In genomic region chr11:57779275-57779674, GRCh38 we compare ENCODE assay signal across 9 cellular contexts. TPM values are rescaled to one million over a fixed set of nuclear protein-coding genes. Genes with fewer than 3 reads are reported as not detected.
DNase-seq lines count a peak whose midpoint lies in the region; ATAC-seq and TF ChIP-seq lines count a peak whose summit lies in the region.
"Had no signal": no experiment of that assay in that cellular context is flagged by ENCODE, and none has a peak within 500 bp of the region (broad histone marks: within the 10 kb centered on the region; RNA-seq: fewer than 3 reads in every experiment).

No MANE protein-coding gene starts in this region.

- H3K36me3 Mint-ChIP-seq in Calu3 (ENCODE audit: insufficient read depth, unreplicated experiment) = peaks cover 82% of the 10 kb centered on the region
- H3K36me3 Mint-ChIP-seq in activated T-cell treated with anti-CD3 and anti-CD28 coated beads, Interleukin-2, amount 50 U/mL, for 72 hours (ENCODE audit: insufficient read depth in 2 of 2) = no peaks in the 10 kb centered on the region

- H3K27ac ChIP-seq in ascending aorta (peak overlapping the region; percentile 86 to 87), prostate gland (peak overlapping the region; percentile 80 to 87), WERI-Rb-1 (no peak overlapping the region)

- intact Hi-C loops in Calu3 (cut with micrococcal nuclease; ENCODE audit: unreplicated experiment) (loop anchor here (1.0 kb wide), 1 partner anchor 18 kb away; the partner anchor contains the start of gene CTNND1), ascending aorta (cut with DNase I) (loop anchor here (2.0 kb wide), 1 partner anchor 16 kb away; no protein-coding TSS in a partner anchor), left ventricle myocardium superior (cut with micrococcal nuclease) (no loop called here), prostate gland (cut with DNase I) (no loop called here)

- peak overlapping the region in 1 of 2 donors; percentile 51 for H3K4me3 ChIP-seq in ascending aorta
- H3K4me3 ChIP-seq in prostate gland = no peak overlapping the region
- H3K4me3 ChIP-seq in WERI-Rb-1 (ENCODE audit: low read depth, low read length) = no peak overlapping the region

- WGBS in prostate gland = 0% methylated on average over 1 of the region's 1 CpG

- H3K36me3 ChIP-seq in ascending aorta (no peaks in the 10 kb centered on the region), prostate gland (no peaks in the 10 kb centered on the region), WERI-Rb-1 (no peaks in the 10 kb centered on the region)

- no TSS peak for BruUV-seq in Calu3 (replicated peaks; lab: Mats Ljungman, UMichigan)

- no peaks in the 10 kb centered on the region for H3K9me3 Mint-ChIP-seq in Calu3 (ENCODE audit: low read depth, unreplicated experiment)
- no peaks in the 10 kb centered on the region for H3K9me3 Mint-ChIP-seq in activated T-cell treated with anti-CD3 and anti-CD28 coated beads, Interleukin-2, amount 50 U/mL, for 72 hours

- DNase-seq in Calu3 (peak; percentile 51), ascending aorta (ENCODE audit: low spot score in 2 of 2) (no peak), left ventricle myocardium superior (peak; percentile 40), prostate gland (ENCODE audit: low spot score) (peak; percentile 74), WERI-Rb-1 (no peak)
- no peak for DNase-seq in activated T-cell treated with anti-CD3 and anti-CD28 coated beads, Interleukin-2, amount 50 U/mL, for 72 hours
- no peak for DNase-seq in activated effector memory CD4-positive, alpha-beta T cell treated with anti-CD3 and anti-CD28 coated beads, Interleukin-2, amount 50 U/mL, for 16 hours
- DNase-seq: activated gamma-delta T cell had no signal

- H3K27ac Mint-ChIP-seq in Calu3 (ENCODE audit: unreplicated experiment) = peak overlapping the region; percentile 99
- H3K27ac Mint-ChIP-seq in activated T-cell treated with anti-CD3 and anti-CD28 coated beads, Interleukin-2, amount 50 U/mL, for 72 hours = no peak overlapping the region

- no peaks in the 10 kb centered on the region for H3K27me3 ChIP-seq in ascending aorta
- H3K27me3 ChIP-seq in prostate gland (replicated peaks; ENCODE audit: insufficient read depth) = no peaks in the 10 kb centered on the region
- H3K27me3 ChIP-seq in WERI-Rb-1 (ENCODE audit: insufficient read depth, low read depth, severe bottlenecking) = no peaks in the 10 kb centered on the region

- no peak for TF ChIP-seq POLR2A in prostate gland (IDR thresholded peaks at IDR 0.05)

- no peaks in the 10 kb centered on the region for H3K27me3 Mint-ChIP-seq in Calu3 (ENCODE audit: unreplicated experiment)
- no peaks in the 10 kb centered on the region for H3K27me3 Mint-ChIP-seq in activated T-cell treated with anti-CD3 and anti-CD28 coated beads, Interleukin-2, amount 50 U/mL, for 72 hours (ENCODE audit: low read depth)

- H3K4me3 Mint-ChIP-seq in Calu3 (ENCODE audit: low read depth, unreplicated experiment) = peak overlapping the region; percentile 66
- H3K4me3 Mint-ChIP-seq in activated T-cell treated with anti-CD3 and anti-CD28 coated beads, Interleukin-2, amount 50 U/mL, for 72 hours = no peak overlapping the region

- ATAC-seq in left ventricle myocardium superior = peak; percentile 75
- no peak for ATAC-seq in activated T-cell treated with anti-CD3 and anti-CD28 coated beads, Interleukin-2, amount 50 U/mL, for 72 hours (replicated peaks in 1 of 2)
- ATAC-seq in HG02970 (IDR thresholded peaks at IDR 0.05; ENCODE audit: low FRiP score, unreplicated experiment) = no peak

- H3K4me1 Mint-ChIP-seq in Calu3 (ENCODE audit: low read depth, unreplicated experiment) = peaks cover 90% of the 10 kb centered on the region
- H3K4me1 Mint-ChIP-seq in activated T-cell treated with anti-CD3 and anti-CD28 coated beads, Interleukin-2, amount 50 U/mL, for 72 hours (ENCODE audit: low read depth) = peaks cover 28% of the 10 kb centered on the region

- CTCF ChIA-PET in Calu3 (lab: Charles Lee) = interaction anchor here (0.6 to 2.2 kb wide), 7 partner anchors 14 to 798 kb away, joined by 3 to 15 read pairs (median 8); partner anchors contain the start of genes BTBD18 and CTNND1

- peaks cover 14 to 61% of the 10 kb centered on the region in 2 donors for H3K4me1 ChIP-seq in ascending aorta
- peaks cover 56% of the 10 kb centered on the region for H3K4me1 ChIP-seq in prostate gland (replicated peaks)

- no peaks in the 10 kb centered on the region for H3K9me3 ChIP-seq in ascending aorta
- H3K9me3 ChIP-seq in prostate gland = no peaks in the 10 kb centered on the region
- no peaks in the 10 kb centered on the region for H3K9me3 ChIP-seq in WERI-Rb-1 (ENCODE audit: severe bottlenecking)

- TF ChIP-seq CTCF in Calu3 (IDR thresholded peaks at IDR 0.05; ENCODE audit: unreplicated experiment) (no peak), ascending aorta (IDR thresholded peaks at IDR 0.05) (no peak), prostate gland (IDR thresholded peaks at IDR 0.05) (peak in 2 of 4 experiments; percentile 17 to 39), WERI-Rb-1 (IDR thresholded peaks at IDR 0.05; ENCODE audit: low read depth, low read length) (no peak)

RNA-seq across cellular contexts. Expression of gene CTNND1, which starts 17.7 kb away (rescaled TPM):
- total RNA-seq in Calu3 (2022) (318 and 323 TPM in 2 replicates), ascending aorta (69.5 TPM), left ventricle myocardium superior (66.6 TPM), prostate gland (100 to 1,000 TPM; 189 to 223 TPM)
- 10 to 100 TPM in 1 of 2 donors, 1 to 10 TPM in 1; 6.3 to 10.6 TPM for total RNA-seq in activated T-cell treated with anti-CD3 and anti-CD28 coated beads, Interleukin-2, amount 50 U/mL, for 72 hours

RNA-seq across cellular contexts. Expression of gene BTBD18, which starts 27.7 kb away (rescaled TPM):
- not detected in 2 replicates for total RNA-seq in Calu3 (2022)
- not detected for total RNA-seq in ascending aorta
- total RNA-seq in left ventricle myocardium superior = not detected
- 1 to 10 TPM in 1 of 2 donors, not detected in 1; 1.0 TPM for total RNA-seq in prostate gland
- total RNA-seq in activated T-cell treated with anti-CD3 and anti-CD28 coated beads, Interleukin-2, amount 50 U/mL, for 72 hours = not detected

RNA-seq across cellular contexts. Expression of gene SELENOH, which starts 38.0 kb away (rescaled TPM):
- total RNA-seq in Calu3 (2022) (124 and 131 TPM in 2 replicates), ascending aorta (113 TPM), left ventricle myocardium superior (76.8 TPM), prostate gland (100 to 1,000 TPM; 181 to 334 TPM)
- 100 to 1,000 TPM; 147 to 162 TPM for total RNA-seq in activated T-cell treated with anti-CD3 and anti-CD28 coated beads, Interleukin-2, amount 50 U/mL, for 72 hours

Comparison
In these comparisons a context has a peak if more than half of its experiments do, and no peak if none do; other contexts are left out.
1. DNase-seq: peak in Calu3 (single experiment), left ventricle myocardium superior (single experiment) and prostate gland (single experiment); none in ascending aorta (0 of 2), activated T-cell treated with anti-CD3 and anti-CD28 coated beads, Interleukin-2, amount 50 U/mL, for 72 hours (0 of 2), WERI-Rb-1 (single experiment) and activated effector memory CD4-positive, alpha-beta T cell treated with anti-CD3 and anti-CD28 coated beads, Interleukin-2, amount 50 U/mL, for 16 hours (single experiment).
2. intact Hi-C loops: an anchor here in Calu3 (1.0 kb wide) and ascending aorta (2.0 kb wide); none called in left ventricle myocardium superior and prostate gland.